In the genomic region with DNA sequence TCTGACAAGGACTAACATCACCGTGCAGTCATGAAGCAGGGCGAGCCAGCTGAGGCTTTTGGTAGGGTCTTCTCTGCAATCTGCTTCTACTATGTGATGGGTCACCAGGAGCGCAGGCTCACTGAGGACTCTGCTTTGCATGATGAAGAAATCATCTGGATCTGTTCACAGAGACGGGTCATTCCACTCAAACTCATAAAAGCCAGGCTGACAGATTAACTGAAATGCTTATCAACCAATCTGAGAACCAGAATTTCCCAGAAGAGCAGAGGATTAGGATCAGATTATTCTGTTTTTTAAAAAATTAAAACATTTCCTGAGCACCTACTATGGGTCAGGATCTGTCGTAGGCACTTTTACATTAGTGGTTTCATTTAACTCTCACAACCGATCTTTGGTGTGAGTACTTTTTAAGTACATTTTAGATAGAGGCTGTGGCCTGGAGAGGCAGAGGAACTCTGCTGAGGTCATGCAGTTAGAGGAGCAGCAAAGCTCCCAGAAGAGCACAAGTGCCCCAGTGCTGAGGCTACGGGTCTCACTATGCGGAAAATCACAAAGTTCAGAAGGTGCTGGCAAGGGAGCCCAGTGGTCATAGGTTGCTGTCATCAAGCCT, we compare ENCODE assay signal across 1 cellular context.
TF ChIP-seq lines count a peak whose summit lies in the region.

No MANE protein-coding gene starts in this region.

TF ChIP-seq in GM23338, 12 proteins besides CTCF, POLR2A, EP300 and RAD21 (continued from another document):
- TF ChIP-seq, protein P1, sequence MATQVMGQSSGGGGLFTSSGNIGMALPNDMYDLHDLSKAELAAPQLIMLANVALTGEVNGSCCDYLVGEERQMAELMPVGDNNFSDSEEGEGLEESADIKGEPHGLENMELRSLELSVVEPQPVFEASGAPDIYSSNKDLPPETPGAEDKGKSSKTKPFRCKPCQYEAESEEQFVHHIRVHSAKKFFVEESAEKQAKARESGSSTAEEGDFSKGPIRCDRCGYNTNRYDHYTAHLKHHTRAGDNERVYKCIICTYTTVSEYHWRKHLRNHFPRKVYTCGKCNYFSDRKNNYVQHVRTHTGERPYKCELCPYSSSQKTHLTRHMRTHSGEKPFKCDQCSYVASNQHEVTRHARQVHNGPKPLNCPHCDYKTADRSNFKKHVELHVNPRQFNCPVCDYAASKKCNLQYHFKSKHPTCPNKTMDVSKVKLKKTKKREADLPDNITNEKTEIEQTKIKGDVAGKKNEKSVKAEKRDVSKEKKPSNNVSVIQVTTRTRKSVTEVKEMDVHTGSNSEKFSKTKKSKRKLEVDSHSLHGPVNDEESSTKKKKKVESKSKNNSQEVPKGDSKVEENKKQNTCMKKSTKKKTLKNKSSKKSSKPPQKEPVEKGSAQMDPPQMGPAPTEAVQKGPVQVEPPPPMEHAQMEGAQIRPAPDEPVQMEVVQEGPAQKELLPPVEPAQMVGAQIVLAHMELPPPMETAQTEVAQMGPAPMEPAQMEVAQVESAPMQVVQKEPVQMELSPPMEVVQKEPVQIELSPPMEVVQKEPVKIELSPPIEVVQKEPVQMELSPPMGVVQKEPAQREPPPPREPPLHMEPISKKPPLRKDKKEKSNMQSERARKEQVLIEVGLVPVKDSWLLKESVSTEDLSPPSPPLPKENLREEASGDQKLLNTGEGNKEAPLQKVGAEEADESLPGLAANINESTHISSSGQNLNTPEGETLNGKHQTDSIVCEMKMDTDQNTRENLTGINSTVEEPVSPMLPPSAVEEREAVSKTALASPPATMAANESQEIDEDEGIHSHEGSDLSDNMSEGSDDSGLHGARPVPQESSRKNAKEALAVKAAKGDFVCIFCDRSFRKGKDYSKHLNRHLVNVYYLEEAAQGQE (IDR thresholded peaks at IDR 0.05; ENCODE audit: unreplicated experiment): no peak
- TF ChIP-seq NANOG (IDR thresholded peaks at IDR 0.05; ENCODE audit: borderline replicate concordance): no peak
- TF ChIP-seq EZH2phosphoT487 (IDR thresholded peaks at IDR 0.05; ENCODE audit: unreplicated experiment): no peak
- TF ChIP-seq POLR2AphosphoS5 (IDR thresholded peaks at IDR 0.05; ENCODE audit: low read depth): no peak
- TF ChIP-seq, protein P2, sequence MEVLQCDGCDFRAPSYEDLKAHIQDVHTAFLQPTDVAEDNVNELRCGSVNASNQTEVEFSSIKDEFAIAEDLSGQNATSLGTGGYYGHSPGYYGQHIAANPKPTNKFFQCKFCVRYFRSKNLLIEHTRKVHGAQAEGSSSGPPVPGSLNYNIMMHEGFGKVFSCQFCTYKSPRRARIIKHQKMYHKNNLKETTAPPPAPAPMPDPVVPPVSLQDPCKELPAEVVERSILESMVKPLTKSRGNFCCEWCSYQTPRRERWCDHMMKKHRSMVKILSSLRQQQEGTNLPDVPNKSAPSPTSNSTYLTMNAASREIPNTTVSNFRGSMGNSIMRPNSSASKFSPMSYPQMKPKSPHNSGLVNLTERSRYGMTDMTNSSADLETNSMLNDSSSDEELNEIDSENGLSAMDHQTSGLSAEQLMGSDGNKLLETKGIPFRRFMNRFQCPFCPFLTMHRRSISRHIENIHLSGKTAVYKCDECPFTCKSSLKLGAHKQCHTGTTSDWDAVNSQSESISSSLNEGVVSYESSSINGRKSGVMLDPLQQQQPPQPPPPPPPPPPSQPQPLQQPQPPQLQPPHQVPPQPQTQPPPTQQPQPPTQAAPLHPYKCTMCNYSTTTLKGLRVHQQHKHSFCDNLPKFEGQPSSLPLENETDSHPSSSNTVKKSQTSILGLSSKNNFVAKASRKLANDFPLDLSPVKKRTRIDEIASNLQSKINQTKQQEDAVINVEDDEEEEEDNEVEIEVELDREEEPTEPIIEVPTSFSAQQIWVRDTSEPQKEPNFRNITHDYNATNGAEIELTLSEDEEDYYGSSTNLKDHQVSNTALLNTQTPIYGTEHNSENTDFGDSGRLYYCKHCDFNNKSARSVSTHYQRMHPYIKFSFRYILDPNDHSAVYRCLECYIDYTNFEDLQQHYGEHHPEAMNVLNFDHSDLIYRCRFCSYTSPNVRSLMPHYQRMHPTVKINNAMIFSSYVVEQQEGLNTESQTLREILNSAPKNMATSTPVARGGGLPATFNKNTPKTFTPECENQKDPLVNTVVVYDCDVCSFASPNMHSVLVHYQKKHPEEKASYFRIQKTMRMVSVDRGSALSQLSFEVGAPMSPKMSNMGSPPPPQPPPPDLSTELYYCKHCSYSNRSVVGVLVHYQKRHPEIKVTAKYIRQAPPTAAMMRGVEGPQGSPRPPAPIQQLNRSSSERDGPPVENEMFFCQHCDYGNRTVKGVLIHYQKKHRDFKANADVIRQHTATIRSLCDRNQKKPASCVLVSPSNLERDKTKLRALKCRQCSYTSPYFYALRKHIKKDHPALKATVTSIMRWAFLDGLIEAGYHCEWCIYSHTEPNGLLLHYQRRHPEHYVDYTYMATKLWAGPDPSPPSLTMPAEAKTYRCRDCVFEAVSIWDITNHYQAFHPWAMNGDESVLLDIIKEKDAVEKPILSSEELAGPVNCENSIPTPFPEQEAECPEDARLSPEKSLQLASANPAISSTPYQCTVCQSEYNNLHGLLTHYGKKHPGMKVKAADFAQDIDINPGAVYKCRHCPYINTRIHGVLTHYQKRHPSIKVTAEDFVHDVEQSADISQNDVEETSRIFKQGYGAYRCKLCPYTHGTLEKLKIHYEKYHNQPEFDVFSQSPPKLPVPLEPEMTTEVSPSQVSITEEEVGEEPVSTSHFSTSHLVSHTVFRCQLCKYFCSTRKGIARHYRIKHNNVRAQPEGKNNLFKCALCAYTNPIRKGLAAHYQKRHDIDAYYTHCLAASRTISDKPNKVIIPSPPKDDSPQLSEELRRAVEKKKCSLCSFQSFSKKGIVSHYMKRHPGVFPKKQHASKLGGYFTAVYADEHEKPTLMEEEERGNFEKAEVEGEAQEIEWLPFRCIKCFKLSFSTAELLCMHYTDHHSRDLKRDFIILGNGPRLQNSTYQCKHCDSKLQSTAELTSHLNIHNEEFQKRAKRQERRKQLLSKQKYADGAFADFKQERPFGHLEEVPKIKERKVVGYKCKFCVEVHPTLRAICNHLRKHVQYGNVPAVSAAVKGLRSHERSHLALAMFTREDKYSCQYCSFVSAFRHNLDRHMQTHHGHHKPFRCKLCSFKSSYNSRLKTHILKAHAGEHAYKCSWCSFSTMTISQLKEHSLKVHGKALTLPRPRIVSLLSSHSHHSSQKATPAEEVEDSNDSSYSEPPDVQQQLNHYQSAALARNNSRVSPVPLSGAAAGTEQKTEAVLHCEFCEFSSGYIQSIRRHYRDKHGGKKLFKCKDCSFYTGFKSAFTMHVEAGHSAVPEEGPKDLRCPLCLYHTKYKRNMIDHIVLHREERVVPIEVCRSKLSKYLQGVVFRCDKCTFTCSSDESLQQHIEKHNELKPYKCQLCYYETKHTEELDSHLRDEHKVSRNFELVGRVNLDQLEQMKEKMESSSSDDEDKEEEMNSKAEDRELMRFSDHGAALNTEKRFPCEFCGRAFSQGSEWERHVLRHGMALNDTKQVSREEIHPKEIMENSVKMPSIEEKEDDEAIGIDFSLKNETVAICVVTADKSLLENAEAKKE (CRISPR knock-in tag; IDR thresholded peaks at IDR 0.05): no peak
TF ChIP-seq in GM23338: peak in this region for 0.
